Comparison of ENCODE assay signal across 8 cellular contexts in genomic region chr15:58472821-58473581, GRCh38. TPM values are rescaled to one million over a fixed set of nuclear protein-coding genes. Genes with fewer than 3 reads are reported as not detected.
DNase-seq lines count a peak whose midpoint lies in the region; ATAC-seq and TF ChIP-seq lines count a peak whose summit lies in the region.

No MANE protein-coding gene starts in this region.

- in situ Hi-C loops in ACHN (cut with HindIII; ENCODE audit: low pct_ligation_motif_present, low pct_unique_long_range_greater_than_20kb, low sequenced_read_pairs) (no loop called here), transverse colon (cut with MboI; ENCODE audit: low pct_ligation_motif_present in 1 of 4, low pct_unique_long_range_greater_than_20kb in 1 of 4, low sequenced_read_pairs in 3 of 4) (no loop called here)

- 60 to 63% methylated on average over 1 to 8 of the region's 8 CpGs for WGBS in transverse colon (ENCODE audit: low coverage in 1 of 2), 2 donors

- H3K27me3 ChIP-seq in neural progenitor cell (no peaks in the 10 kb centered on the region), transverse colon (no peaks in the 10 kb centered on the region)

- H3K4me3 ChIP-seq in GM08714 (ENCODE audit: low read length), result peak overlapping the region; percentile 3; the same call in 1 of the 2 replicates
- no peak overlapping the region for H3K4me3 ChIP-seq in neural progenitor cell
- H3K4me3 ChIP-seq in transverse colon, result no peak overlapping the region

- H3K4me2 ChIP-seq in neural progenitor cell, result no peak overlapping the region

- H3K9ac ChIP-seq in neural progenitor cell, result no peak overlapping the region

- H3K9me3 ChIP-seq in neural progenitor cell (ENCODE audit: low read depth), result no peaks in the 10 kb centered on the region
- no peaks in the 10 kb centered on the region for H3K9me3 ChIP-seq in transverse colon

- peaks cover 6% of the 10 kb centered on the region for H3F3A ChIP-seq in neural progenitor cell (ENCODE audit: low read depth)

- peaks cover 69% of the 10 kb centered on the region for H3K4me1 Mint-ChIP-seq in activated naive CD8-positive, alpha-beta T cell treated with anti-CD3 and anti-CD28 coated beads, Interleukin-2, amount 10 ng/mL, durations not matched to agents 7 days and 5 days
- peaks cover 75% of the 10 kb centered on the region for H3K4me1 Mint-ChIP-seq in neural progenitor cell

- H3K36me3 ChIP-seq in neural progenitor cell (no peaks in the 10 kb centered on the region), transverse colon (no peaks in the 10 kb centered on the region)

- no peaks in the 10 kb centered on the region for H3K79me2 ChIP-seq in neural progenitor cell (ENCODE audit: low read depth)

- no peak for TF ChIP-seq POLR2A in transverse colon (IDR thresholded peaks at IDR 0.05)

- no peak for TF ChIP-seq EP300 in transverse colon (IDR thresholded peaks at IDR 0.05; ENCODE audit: low read depth)

- no peaks in the 10 kb centered on the region for H3K27me3 Mint-ChIP-seq in activated naive CD8-positive, alpha-beta T cell treated with anti-CD3 and anti-CD28 coated beads, Interleukin-2, amount 10 ng/mL, durations not matched to agents 7 days and 5 days
- peaks cover 16% of the 10 kb centered on the region for H3K27me3 Mint-ChIP-seq in neural progenitor cell (ENCODE audit: insufficient read depth, low read depth)

- intact Hi-C loops in transverse colon (cut with DNase I; ENCODE audit: low total_unique reads), result no loop called here

- peak; percentile 51 for DNase-seq in NCI-H2227 (lab: John Stamatoyannopoulos, UW; ENCODE audit: unreplicated experiment)
- peak; percentile 59 for DNase-seq in activated naive CD8-positive, alpha-beta T cell treated with anti-CD3 and anti-CD28 coated beads, Interleukin-2, amount 10 ng/mL, durations not matched to agents 7 days and 5 days
- DNase-seq in neural progenitor cell (ENCODE audit: low spot score), result no peak
- DNase-seq in ACHN, result no peak
- no peak for DNase-seq in transverse colon

- peak; percentile 66 for ATAC-seq in activated naive CD8-positive, alpha-beta T cell treated with anti-CD3 and anti-CD28 coated beads, Interleukin-2, amount 10 ng/mL, durations not matched to agents 7 days and 5 days (ENCODE audit: low read depth)
- ATAC-seq in GM19452 (IDR thresholded peaks at IDR 0.05; ENCODE audit: unreplicated experiment) (no peak), HG02678 (IDR thresholded peaks at IDR 0.05; ENCODE audit: unreplicated experiment) (no peak)

- H3K27ac ChIP-seq in neural progenitor cell (no peak overlapping the region), transverse colon (peak overlapping the region in 1 of 4 donors; percentile 21)

- H3K4me1 ChIP-seq in neural progenitor cell (peaks cover 45% of the 10 kb centered on the region), transverse colon (peaks cover 0 to 12% (median 0%) of the 10 kb centered on the region in 4 donors)

- H3K4me3 Mint-ChIP-seq in activated naive CD8-positive, alpha-beta T cell treated with anti-CD3 and anti-CD28 coated beads, Interleukin-2, amount 10 ng/mL, durations not matched to agents 7 days and 5 days, result peak overlapping the region; percentile 76
- H3K4me3 Mint-ChIP-seq in neural progenitor cell, result no peak overlapping the region

- peak overlapping the region; percentile 71 for H2AFZ ChIP-seq in neural progenitor cell (replicated peaks)

- POLR2A ChIA-PET in activated naive CD8-positive, alpha-beta T cell treated with anti-CD3 and anti-CD28 coated beads, Interleukin-2, amount 10 ng/mL, durations not matched to agents 7 days and 5 days (lab: Charles Lee), result interaction anchor here (0.9 to 9.4 kb wide), 9 partner anchors 9 to 277 kb away, joined by 3 to 83 read pairs (median 10); partner anchors contain the start of gene ADAM10

- TF ChIP-seq CTCF in neural progenitor cell (IDR thresholded peaks at IDR 0.05) (no peak), transverse colon (IDR thresholded peaks at IDR 0.05) (no peak)

- no peaks in the 10 kb centered on the region for H4K20me1 ChIP-seq in neural progenitor cell (ENCODE audit: low read depth)

- peak overlapping the region; percentile 94 for H3K27ac Mint-ChIP-seq in activated naive CD8-positive, alpha-beta T cell treated with anti-CD3 and anti-CD28 coated beads, Interleukin-2, amount 10 ng/mL, durations not matched to agents 7 days and 5 days
- H3K27ac Mint-ChIP-seq in neural progenitor cell, result peak overlapping the region; percentile 81

- peaks cover 3% of the 10 kb centered on the region for H3K9me3 Mint-ChIP-seq in activated naive CD8-positive, alpha-beta T cell treated with anti-CD3 and anti-CD28 coated beads, Interleukin-2, amount 10 ng/mL, durations not matched to agents 7 days and 5 days
- peaks cover 12% of the 10 kb centered on the region for H3K9me3 Mint-ChIP-seq in neural progenitor cell

- H3K36me3 Mint-ChIP-seq in activated naive CD8-positive, alpha-beta T cell treated with anti-CD3 and anti-CD28 coated beads, Interleukin-2, amount 10 ng/mL, durations not matched to agents 7 days and 5 days, result peaks cover 26% of the 10 kb centered on the region
- H3K36me3 Mint-ChIP-seq in neural progenitor cell, result peaks cover 4% of the 10 kb centered on the region

RNA-seq across cellular contexts. Expression of gene LIPC, which starts 41.2 kb away (rescaled TPM):
- total RNA-seq in activated naive CD8-positive, alpha-beta T cell treated with anti-CD3 and anti-CD28 coated beads, Interleukin-2, amount 10 ng/mL, durations not matched to agents 7 days and 5 days, result 1 to 10 TPM; 7.4 to 9.0 TPM
- total RNA-seq in neural progenitor cell (ENCODE audit: low replicate concordance), result not detected in 2 replicates
- 1 to 10 TPM in 2 of 4 donors, under 1 TPM in 1, not detected in 1; 0.48 to 8.2 (median 2.6) TPM for total RNA-seq in transverse colon

Comparison
In these comparisons a context has a peak if more than half of its experiments do, and no peak if none do; other contexts are left out.
1. DNase-seq: peak in NCI-H2227 (single experiment) and activated naive CD8-positive, alpha-beta T cell treated with anti-CD3 and anti-CD28 coated beads, Interleukin-2, amount 10 ng/mL, durations not matched to agents 7 days and 5 days (single experiment); none in neural progenitor cell (single experiment), ACHN (single experiment) and transverse colon (single experiment).